In genomic region chr9:21305213-21305612, GRCh38 we compare ENCODE assay signal across 12 cellular contexts. TPM values are rescaled to one million over a fixed set of nuclear protein-coding genes. Genes with fewer than 3 reads are reported as not detected.
"Had no signal": no experiment of that assay in that cellular context is flagged by ENCODE, and none has a peak within 500 bp of the region (broad histone marks: within the 10 kb centered on the region; RNA-seq: fewer than 3 reads in every experiment).

Gene IFNA5, minus strand, starts transcription at chr9:21305313. Its CDS starts 57 bp downstream, at chr9:21305256.

- H3K36me3 ChIP-seq: HAP-1 had no signal

- H3K4me2 ChIP-seq: GM23338 had no signal

- H3K4me1 ChIP-seq: HAP-1 had no signal

- ATAC-seq: GM23338, HCT116 had no signal

- H3K9me3 ChIP-seq: HAP-1 had no signal

- FAIRE-seq: H1, H54 had no signal

- H2AFZ ChIP-seq: GM23248, GM23338 had no signal

- H3K27ac ChIP-seq: GM23248 had no signal

- H3K4me3 ChIP-seq: GM23248, GM23338, HAP-1 had no signal

- H3K9ac ChIP-seq: GM23248 had no signal

- DNase-seq: GM23248, GOT3, H7, H9, HCEC 1CT, HFFc6 had no signal

RNA-seq across cellular contexts. Expression of gene IFNA5, which starts in this region (rescaled TPM):
- total RNA-seq: GM23248, GM23338, H1, H4, H7, H9, HFFc6 had no signal
- polyA plus RNA-seq: GM23248, GM23338, H1 had no signal
